Comparison of ENCODE assay signal across 1 cellular context in genomic region chr2:237085261-237086221, GRCh38.
TF ChIP-seq lines count a peak whose summit lies in the region.

TSS of gene COPS8 (plus strand) at chr2:237085889. CDS start at chr2:237085965, 76 bp downstream.

TF ChIP-seq in GM12878, 131 proteins besides CTCF, POLR2A, EP300 and RAD21 (continued from another document and continues in another):
- TF ChIP-seq, protein P1, sequence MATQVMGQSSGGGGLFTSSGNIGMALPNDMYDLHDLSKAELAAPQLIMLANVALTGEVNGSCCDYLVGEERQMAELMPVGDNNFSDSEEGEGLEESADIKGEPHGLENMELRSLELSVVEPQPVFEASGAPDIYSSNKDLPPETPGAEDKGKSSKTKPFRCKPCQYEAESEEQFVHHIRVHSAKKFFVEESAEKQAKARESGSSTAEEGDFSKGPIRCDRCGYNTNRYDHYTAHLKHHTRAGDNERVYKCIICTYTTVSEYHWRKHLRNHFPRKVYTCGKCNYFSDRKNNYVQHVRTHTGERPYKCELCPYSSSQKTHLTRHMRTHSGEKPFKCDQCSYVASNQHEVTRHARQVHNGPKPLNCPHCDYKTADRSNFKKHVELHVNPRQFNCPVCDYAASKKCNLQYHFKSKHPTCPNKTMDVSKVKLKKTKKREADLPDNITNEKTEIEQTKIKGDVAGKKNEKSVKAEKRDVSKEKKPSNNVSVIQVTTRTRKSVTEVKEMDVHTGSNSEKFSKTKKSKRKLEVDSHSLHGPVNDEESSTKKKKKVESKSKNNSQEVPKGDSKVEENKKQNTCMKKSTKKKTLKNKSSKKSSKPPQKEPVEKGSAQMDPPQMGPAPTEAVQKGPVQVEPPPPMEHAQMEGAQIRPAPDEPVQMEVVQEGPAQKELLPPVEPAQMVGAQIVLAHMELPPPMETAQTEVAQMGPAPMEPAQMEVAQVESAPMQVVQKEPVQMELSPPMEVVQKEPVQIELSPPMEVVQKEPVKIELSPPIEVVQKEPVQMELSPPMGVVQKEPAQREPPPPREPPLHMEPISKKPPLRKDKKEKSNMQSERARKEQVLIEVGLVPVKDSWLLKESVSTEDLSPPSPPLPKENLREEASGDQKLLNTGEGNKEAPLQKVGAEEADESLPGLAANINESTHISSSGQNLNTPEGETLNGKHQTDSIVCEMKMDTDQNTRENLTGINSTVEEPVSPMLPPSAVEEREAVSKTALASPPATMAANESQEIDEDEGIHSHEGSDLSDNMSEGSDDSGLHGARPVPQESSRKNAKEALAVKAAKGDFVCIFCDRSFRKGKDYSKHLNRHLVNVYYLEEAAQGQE (IDR thresholded peaks at IDR 0.05; ENCODE audit: low read depth, low read length), result no peak
- TF ChIP-seq YBX1 (IDR thresholded peaks at IDR 0.05) (no peak), MLLT1 (IDR thresholded peaks at IDR 0.05) (peak; percentile 63; the same call in 1 of the 2 replicates), CBX3 (IDR thresholded peaks at IDR 0.05; ENCODE audit: borderline replicate concordance, low read depth) (no peak), MYB (IDR thresholded peaks at IDR 0.05; ENCODE audit: borderline replicate concordance, low read depth, low read length) (peak; percentile 78), BRCA1 (IDR thresholded peaks at IDR 0.05; ENCODE audit: low read depth, low read length) (no peak), E4F1 (IDR thresholded peaks at IDR 0.05; ENCODE audit: borderline replicate concordance, partially characterized antibody) (peak; percentile 39), MEF2A (IDR thresholded peaks at IDR 0.05; ENCODE audit: insufficient read depth, low read depth, low read length) (peak; percentile 46; the same call in 1 of the 2 replicates), POLR2AphosphoS5 (IDR thresholded peaks at IDR 0.05; ENCODE audit: low read length) (peak; percentile 89), MEF2B (IDR thresholded peaks at IDR 0.05; ENCODE audit: partially characterized antibody, poor library complexity, severe bottlenecking) (peak; percentile 34), STAT3 (IDR thresholded peaks at IDR 0.05; ENCODE audit: low read depth, low read length) (no peak), IRF4 (IDR thresholded peaks at IDR 0.05; ENCODE audit: low read depth, low read length) (0 out of 2 replicates have a peak, but pooled peaks have one; percentile 27), HCFC1 (IDR thresholded peaks at IDR 0.05; ENCODE audit: low read length) (peak; percentile 86), NFYA (IDR thresholded peaks at IDR 0.05; ENCODE audit: borderline replicate concordance, low read depth, low read length) (no peak), MTA2 (IDR thresholded peaks at IDR 0.05; ENCODE audit: low read depth) (no peak), NR2C1 (IDR thresholded peaks at IDR 0.05) (peak; percentile 76), ZNF24 (IDR thresholded peaks at IDR 0.05) (0 out of 2 replicates have a peak, but pooled peaks have one; percentile 27), RELB (IDR thresholded peaks at IDR 0.05; ENCODE audit: low read depth) (peak; percentile 94), TBL1XR1 (IDR thresholded peaks at IDR 0.05; ENCODE audit: low read depth, low read length) (no peak), WRNIP1 (IDR thresholded peaks at IDR 0.05; ENCODE audit: borderline replicate concordance, low read depth, low read length) (0 out of 2 replicates have a peak, but pooled peaks have one; percentile 55), CHD2 (IDR thresholded peaks at IDR 0.05; ENCODE audit: borderline replicate concordance, low read depth, low read length) (peak; percentile 77), SMC3 (IDR thresholded peaks at IDR 0.05; ENCODE audit: borderline replicate concordance, low read length) (0 out of 2 replicates have a peak, but pooled peaks have one; percentile 10), PKNOX1 (IDR thresholded peaks at IDR 0.05) (peak; percentile 75), YY1 (IDR thresholded peaks at IDR 0.05; ENCODE audit: low read depth, low read length) (peak; percentile 90), SUZ12 (IDR thresholded peaks at IDR 0.05; ENCODE audit: unreplicated experiment) (no peak), E2F8 (IDR thresholded peaks at IDR 0.05; ENCODE audit: low read depth, partially characterized antibody) (peak; percentile 80), SMARCA5 (IDR thresholded peaks at IDR 0.05) (no peak; the same call in 1 of the 2 replicates), TCF7 (IDR thresholded peaks at IDR 0.05; ENCODE audit: borderline replicate concordance) (no peak), FOXM1 (IDR thresholded peaks at IDR 0.05; ENCODE audit: low read depth, low read length) (no peak), NFXL1 (IDR thresholded peaks at IDR 0.05; ENCODE audit: borderline replicate concordance) (no peak), RUNX3 (IDR thresholded peaks at IDR 0.05; ENCODE audit: low read length) (peak; percentile 84), TCF3 (IDR thresholded peaks at IDR 0.05; ENCODE audit: borderline replicate concordance, insufficient read depth, low read depth, low read length) (no peak), NFIC (IDR thresholded peaks at IDR 0.05; ENCODE audit: low read depth, low read length) (peak; percentile 22; the same call in 1 of the 2 replicates), SP1 (IDR thresholded peaks at IDR 0.05; ENCODE audit: low read depth, low read length) (peak; percentile 57), SMAD1 (IDR thresholded peaks at IDR 0.05; ENCODE audit: low read depth, partially characterized antibody) (no peak), SMAD5 (IDR thresholded peaks at IDR 0.05; ENCODE audit: low read depth) (peak; percentile 88), ATF2 (IDR thresholded peaks at IDR 0.05; ENCODE audit: low read length) (no peak)
- TF ChIP-seq, protein P2, sequence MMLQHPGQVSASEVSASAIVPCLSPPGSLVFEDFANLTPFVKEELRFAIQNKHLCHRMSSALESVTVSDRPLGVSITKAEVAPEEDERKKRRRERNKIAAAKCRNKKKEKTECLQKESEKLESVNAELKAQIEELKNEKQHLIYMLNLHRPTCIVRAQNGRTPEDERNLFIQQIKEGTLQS (IDR thresholded peaks at IDR 0.05; ENCODE audit: borderline replicate concordance, extremely low read depth, low read depth, low read length), result peak; percentile 84; the same call in 1 of the 2 replicates
- TF ChIP-seq, protein P3, sequence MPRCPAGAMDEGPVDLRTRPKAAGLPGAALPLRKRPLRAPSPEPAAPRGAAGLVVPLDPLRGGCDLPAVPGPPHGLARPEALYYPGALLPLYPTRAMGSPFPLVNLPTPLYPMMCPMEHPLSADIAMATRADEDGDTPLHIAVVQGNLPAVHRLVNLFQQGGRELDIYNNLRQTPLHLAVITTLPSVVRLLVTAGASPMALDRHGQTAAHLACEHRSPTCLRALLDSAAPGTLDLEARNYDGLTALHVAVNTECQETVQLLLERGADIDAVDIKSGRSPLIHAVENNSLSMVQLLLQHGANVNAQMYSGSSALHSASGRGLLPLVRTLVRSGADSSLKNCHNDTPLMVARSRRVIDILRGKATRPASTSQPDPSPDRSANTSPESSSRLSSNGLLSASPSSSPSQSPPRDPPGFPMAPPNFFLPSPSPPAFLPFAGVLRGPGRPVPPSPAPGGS (IDR thresholded peaks at IDR 0.05; ENCODE audit: borderline replicate concordance, insufficient read depth, low read depth, low read length, poor library complexity, severe bottlenecking), result no peak
- TF ChIP-seq, protein P4, sequence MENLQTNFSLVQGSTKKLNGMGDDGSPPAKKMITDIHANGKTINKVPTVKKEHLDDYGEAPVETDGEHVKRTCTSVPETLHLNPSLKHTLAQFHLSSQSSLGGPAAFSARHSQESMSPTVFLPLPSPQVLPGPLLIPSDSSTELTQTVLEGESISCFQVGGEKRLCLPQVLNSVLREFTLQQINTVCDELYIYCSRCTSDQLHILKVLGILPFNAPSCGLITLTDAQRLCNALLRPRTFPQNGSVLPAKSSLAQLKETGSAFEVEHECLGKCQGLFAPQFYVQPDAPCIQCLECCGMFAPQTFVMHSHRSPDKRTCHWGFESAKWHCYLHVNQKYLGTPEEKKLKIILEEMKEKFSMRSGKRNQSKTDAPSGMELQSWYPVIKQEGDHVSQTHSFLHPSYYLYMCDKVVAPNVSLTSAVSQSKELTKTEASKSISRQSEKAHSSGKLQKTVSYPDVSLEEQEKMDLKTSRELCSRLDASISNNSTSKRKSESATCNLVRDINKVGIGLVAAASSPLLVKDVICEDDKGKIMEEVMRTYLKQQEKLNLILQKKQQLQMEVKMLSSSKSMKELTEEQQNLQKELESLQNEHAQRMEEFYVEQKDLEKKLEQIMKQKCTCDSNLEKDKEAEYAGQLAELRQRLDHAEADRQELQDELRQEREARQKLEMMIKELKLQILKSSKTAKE (IDR thresholded peaks at IDR 0.05; ENCODE audit: low read depth, poor library complexity, severe bottlenecking), result peak; percentile 92
